8 cellular contexts compared by ENCODE assay signal in the genomic region with DNA sequence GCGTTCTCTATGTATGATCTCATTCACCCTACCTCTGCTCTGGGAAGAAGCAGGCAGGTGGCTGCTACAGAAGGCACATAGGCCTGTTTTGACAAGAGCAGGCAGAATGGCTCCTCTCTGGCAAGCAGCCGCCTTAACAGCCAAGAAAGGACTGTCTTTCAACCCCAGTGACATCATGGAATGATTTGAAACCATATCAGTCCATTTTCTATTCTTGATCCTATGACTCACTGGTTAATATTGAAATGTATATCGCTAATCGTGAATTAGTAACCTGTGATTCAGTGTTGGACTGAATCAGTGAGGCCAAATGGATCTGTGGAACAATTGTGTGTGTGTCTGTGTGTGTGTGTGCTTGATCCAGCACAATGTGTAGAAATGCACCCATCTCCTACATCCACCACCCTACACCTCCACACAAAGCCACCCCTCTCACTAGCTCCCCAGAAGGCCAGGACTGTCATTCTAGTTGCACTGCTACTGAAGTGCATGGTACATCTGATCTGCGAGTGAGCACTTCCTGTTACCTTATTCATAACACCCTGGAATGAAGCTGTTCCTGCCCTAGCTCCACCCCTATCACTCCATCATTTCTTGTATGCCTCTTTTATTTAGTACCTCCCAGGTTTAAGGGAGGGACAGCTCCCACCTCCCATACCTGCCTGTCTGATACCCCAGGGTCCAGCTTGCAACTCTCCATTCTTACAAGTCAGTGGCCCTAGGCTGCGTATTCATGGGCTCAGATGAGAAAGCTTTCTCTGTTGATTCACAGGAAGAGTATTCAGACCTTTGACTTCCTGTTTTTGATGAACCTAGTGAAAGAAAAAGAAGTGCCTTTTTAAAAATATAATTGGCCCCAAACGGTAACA.
DNase-seq lines count a peak whose midpoint lies in the region; ATAC-seq and TF ChIP-seq lines count a peak whose summit lies in the region.

No MANE protein-coding gene starts in this region.

- ATAC-seq in HG03066 (IDR thresholded peaks at IDR 0.05; ENCODE audit: low read depth, unreplicated experiment) (peak; percentile 46), T-cell (replicated peaks in 1 of 4) (peak; percentile 92 to 95 (median 94))

- H3K36me3 Mint-ChIP-seq in T-cell: no peaks in the 10 kb centered on the region

- H3K27me3 ChIP-seq in dorsolateral prefrontal cortex (no peaks in the 10 kb centered on the region), adrenal gland (no peaks in the 10 kb centered on the region)

- POLR2A ChIA-PET in T-cell (lab: Charles Lee): interaction anchor here (0.6 to 1.1 kb wide), 5 partner anchors 16 to 264 kb away, joined by 3 to 6 read pairs (median 4); no protein-coding TSS in a partner anchor

- no peaks in the 10 kb centered on the region for H3K36me3 ChIP-seq in adrenal gland (replicated peaks in 1 of 2)

- peaks cover 0 to 5% (median 0%) of the 10 kb centered on the region in 3 donors for H3K9me3 Mint-ChIP-seq in T-cell

- 68 to 78% (median 76%) methylated on average over 7 of the region's 7 CpGs for WGBS in adrenal gland, 4 donors

- H3K27ac ChIP-seq in dorsolateral prefrontal cortex (peak overlapping the region in 58 of 59 donors; percentile 2 to 91 (median 76)), adrenal gland (peak overlapping the region in 1 of 5 donors; percentile 16)

- H3K4me3 ChIP-seq in dorsolateral prefrontal cortex: no peak overlapping the region
- no peak overlapping the region for H3K4me3 ChIP-seq in adrenal gland

- H3K27me3 Mint-ChIP-seq in T-cell: no peaks in the 10 kb centered on the region

- intact Hi-C loops in dorsolateral prefrontal cortex (cut with DNase I) (no loop called here), adrenal gland (cut with DNase I) (no loop called here)

- H3K27ac Mint-ChIP-seq in T-cell: peak overlapping the region; percentile 100

- H3K4me1 ChIP-seq in adrenal gland (replicated peaks in 1 of 2): no peaks in the 10 kb centered on the region

- no peak for TF ChIP-seq POLR2A in adrenal gland (IDR thresholded peaks at IDR 0.05)

- CTCF ChIA-PET in T-cell (lab: Charles Lee): interaction anchor here in 1 of 2 donors (0.6 to 1.7 kb wide), 6 partner anchors 15 to 263 kb away, joined by 3 to 8 read pairs (median 3); no protein-coding TSS in a partner anchor

- TF ChIP-seq CTCF in dorsolateral prefrontal cortex (IDR thresholded peaks at IDR 0.05 in 54 of 56, conservative IDR thresholded peaks at IDR 0.05 in 2 of 56; ENCODE audit: low read depth in 1 of 56, partially characterized antibody in 56 of 56) (no peak), adrenal gland (IDR thresholded peaks at IDR 0.05) (no peak)

- H3K9me3 ChIP-seq in adrenal gland (replicated peaks in 1 of 3): no peaks in the 10 kb centered on the region

- DNase-seq in SIG-M5 treated with dmso at 0.1 percent for 504 hours (lab: John Stamatoyannopoulos, UW; ENCODE audit: unreplicated experiment) (peak; percentile 29), SIG-M5 (lab: John Stamatoyannopoulos, UW) (no peak), T-cell (peak in 33 of 34 experiments; percentile 14 to 77 (median 51)), dorsolateral prefrontal cortex (no peak), adrenal gland (no peak), NCI-H146 (lab: John Stamatoyannopoulos, UW) (no peak)
- peak; percentile 50 to 54 for DNase-seq in stimulated activated CD4-positive, alpha-beta T cell treated with anti-CD3 and anti-CD28 coated beads, Interleukin-2, amount 100 ng/mL, for 24 hours

- H3K4me3 Mint-ChIP-seq in T-cell: peak overlapping the region; percentile 53 to 66 (median 58)

- peaks cover 75 to 82% (median 81%) of the 10 kb centered on the region in 3 donors for H3K4me1 Mint-ChIP-seq in T-cell

Comparison
In these comparisons a context has a peak if more than half of its experiments do, and no peak if none do; other contexts are left out.
1. DNase-seq: peak in SIG-M5 treated with dmso at 0.1 percent for 504 hours (single experiment), T-cell (33 of 34) and stimulated activated CD4-positive, alpha-beta T cell treated with anti-CD3 and anti-CD28 coated beads, Interleukin-2, amount 100 ng/mL, for 24 hours (2 of 2); none in SIG-M5 (single experiment), dorsolateral prefrontal cortex (0 of 10), adrenal gland (0 of 7) and NCI-H146 (single experiment).